In genomic region chr22:49968831-49969661, GRCh38 we compare ENCODE assay signal across 10 cellular contexts. TPM values are rescaled to one million over a fixed set of nuclear protein-coding genes. Genes with fewer than 3 reads are reported as not detected.
DNase-seq lines count a peak whose midpoint lies in the region; ATAC-seq and TF ChIP-seq lines count a peak whose summit lies in the region.
"Had no signal": no experiment of that assay in that cellular context is flagged by ENCODE, and none has a peak within 500 bp of the region (broad histone marks: within the 10 kb centered on the region; RNA-seq: fewer than 3 reads in every experiment).

No MANE protein-coding gene starts in this region.

- peaks cover under 1 to 7% (median 2%) of the 10 kb centered on the region in 3 experiments; a peak in 5 of 7 replicates for H3K36me3 Mint-ChIP-seq in H9 (ENCODE audit: insufficient read depth in 1 of 3, low read depth in 3 of 3)

- no peak overlapping the region for H2AFZ ChIP-seq in H9 (ENCODE audit: low read length)

- no peak overlapping the region for H4K91ac ChIP-seq in H9 (ENCODE audit: insufficient read length, low read depth, low read length)

- ATAC-seq in GM19023 (IDR thresholded peaks at IDR 0.05; ENCODE audit: unreplicated experiment), result no peak

- no peak overlapping the region for H2BK12ac ChIP-seq in H9 (ENCODE audit: insufficient read length, low read depth, low read length)

- peaks cover 3% of the 10 kb centered on the region for H4K20me1 ChIP-seq in H9 (ENCODE audit: control insufficient read depth, insufficient read depth, insufficient read length)

- H2BK15ac ChIP-seq in H9 (ENCODE audit: low read depth, low read length) (no peak overlapping the region), mesendoderm (replicated peaks; ENCODE audit: low read depth) (no peak overlapping the region)

- H3K79me2 ChIP-seq in H9 (ENCODE audit: insufficient read depth, low read length), result no peaks in the 10 kb centered on the region
- H3K79me2 ChIP-seq in mesendoderm (ENCODE audit: control insufficient read depth, insufficient read depth, low read length), result no peaks in the 10 kb centered on the region

- TF ChIP-seq CTCF in H9 (conservative IDR thresholded peaks at IDR 0.05), result no peak
- no peak for TF ChIP-seq CTCF in right atrium auricular region (IDR thresholded peaks at IDR 0.05)
- TF ChIP-seq CTCF in spleen (IDR thresholded peaks at IDR 0.05 in 8 of 11, conservative IDR thresholded peaks at IDR 0.05 in 3 of 11), result no peak

- no peak overlapping the region for H4K8ac ChIP-seq in H9 (replicated peaks; ENCODE audit: insufficient read length, low read depth, low read length)
- H4K8ac ChIP-seq in mesendoderm (ENCODE audit: low read depth, low read length), result no peak overlapping the region

- H3K9ac ChIP-seq in H9 (ENCODE audit: extremely low read depth, insufficient read length, low read length), result no peak overlapping the region
- H3K9ac ChIP-seq in mesendoderm (ENCODE audit: low read length), result no peak overlapping the region

- WGBS in H9 (ENCODE audit: extremely low coverage, insufficient read length, low lambda C conversion rate), result no CpG with 5 or more reads among the region's 16 CpGs
- 97 to 98% (median 97%) methylated on average over 8 to 16 of the region's 16 CpGs for WGBS in spleen, 5 donors
- no CpG with 5 or more reads among the region's 16 CpGs for WGBS in mesendoderm (ENCODE audit: extremely low coverage, insufficient coverage, low lambda C conversion rate)

- H3K36me3 ChIP-seq in right atrium auricular region, result peaks cover 4% of the 10 kb centered on the region
- H3K36me3 ChIP-seq in spleen, result peaks cover 0 to 20% (median 8%) of the 10 kb centered on the region in 6 donors
- no peaks in the 10 kb centered on the region for H3K36me3 ChIP-seq in mesendoderm (ENCODE audit: control insufficient read depth, insufficient read depth, low read length)

- H3K4me3 ChIP-seq in right atrium auricular region (no peak overlapping the region), spleen (no peak overlapping the region), mesendoderm (ENCODE audit: low read length) (no peak overlapping the region)
- H3K4me3 ChIP-seq: SJSA1 had no signal

- H2BK20ac ChIP-seq in H9 (ENCODE audit: low read depth, low read length, poor library complexity, severe bottlenecking), result no peak overlapping the region

- no peak overlapping the region for H2BK120ac ChIP-seq in H9 (ENCODE audit: low read depth, low read length, poor library complexity, severe bottlenecking)
- H2BK120ac ChIP-seq in mesendoderm (ENCODE audit: low read depth, low read length), result no peak overlapping the region

- TF ChIP-seq POLR2A in spleen (IDR thresholded peaks at IDR 0.05), result no peak

- intact Hi-C loops in spleen (cut with DNase I; ENCODE audit: low total_unique reads), result no loop called here

- H3K4me3 Mint-ChIP-seq in H9, result no peak overlapping the region

- H3K27me3 ChIP-seq in H9 (ENCODE audit: insufficient read depth, low read length) (no peaks in the 10 kb centered on the region), right atrium auricular region (no peaks in the 10 kb centered on the region), spleen (replicated peaks in 1 of 7) (peaks cover 0 to 12% (median 0%) of the 10 kb centered on the region in 7 donors), mesendoderm (ENCODE audit: insufficient read depth, low read length, poor library complexity) (peaks cover 6% of the 10 kb centered on the region)
- H3K27me3 ChIP-seq: SJSA1 had no signal

- H3K9me3 ChIP-seq in H9 (ENCODE audit: control insufficient read depth, low read depth, low read length) (no peaks in the 10 kb centered on the region), right atrium auricular region (no peaks in the 10 kb centered on the region), spleen (no peaks in the 10 kb centered on the region)
- H3K9me3 ChIP-seq: SJSA1 had no signal

- no peaks in the 10 kb centered on the region for H3K23me2 ChIP-seq in H9 (ENCODE audit: insufficient read length, low read depth, low read length, poor library complexity, severe bottlenecking)

- peaks cover 16% of the 10 kb centered on the region for H3K27me3 Mint-ChIP-seq in H9 (ENCODE audit: low read depth)

- no peaks in the 10 kb centered on the region for H3K79me1 ChIP-seq in H9 (ENCODE audit: insufficient read depth, low read depth, low read length, poor library complexity, severe bottlenecking)
- H3K79me1 ChIP-seq in mesendoderm (ENCODE audit: low read length), result no peaks in the 10 kb centered on the region

- no peak overlapping the region for H2AK5ac ChIP-seq in H9 (ENCODE audit: insufficient read length, low read length)
- no peak overlapping the region for H2AK5ac ChIP-seq in mesendoderm (ENCODE audit: low read length)

- H2BK5ac ChIP-seq in H9 (ENCODE audit: insufficient read length, low read length) (no peak overlapping the region), mesendoderm (ENCODE audit: low read length) (no peak overlapping the region)

- H3K4me1 ChIP-seq in H9 (ENCODE audit: insufficient read depth, low read length), result no peaks in the 10 kb centered on the region; the same call in 1 of the 2 replicates
- H3K4me1 ChIP-seq in right atrium auricular region, result peaks cover 0 to 85% of the 10 kb centered on the region in 2 donors
- peaks cover 45 to 86% (median 79%) of the 10 kb centered on the region in 6 donors for H3K4me1 ChIP-seq in spleen
- H3K4me1 ChIP-seq in mesendoderm (ENCODE audit: control insufficient read depth, low read depth, low read length), result no peaks in the 10 kb centered on the region

- no peak overlapping the region for H3K27ac Mint-ChIP-seq in H9

- no peak overlapping the region for H3K4me2 ChIP-seq in H9 (ENCODE audit: insufficient read depth, insufficient read length, low read length)
- no peak overlapping the region for H3K4me2 ChIP-seq in mesendoderm (ENCODE audit: low read length)

- peaks cover 4 to 5% of the 10 kb centered on the region in 2 experiments; a peak in 3 of 4 replicates for H3K4me1 Mint-ChIP-seq in H9

- DNase-seq in H9, result peak; percentile 40
- DNase-seq in activated CD8-positive, alpha-beta memory T cell treated with anti-CD3 and anti-CD28 coated beads, Interleukin-2, amount 50 U/mL, for 4 hours, result peak; percentile 25
- DNase-seq in right atrium auricular region (ENCODE audit: low spot score), result no peak
- peak; percentile 82 for DNase-seq in spleen
- no peak for DNase-seq in RPMI8226
- no peak for DNase-seq in EL
- DNase-seq in mesendoderm, result no peak
- DNase-seq: NCI-H446 had no signal

- no peak overlapping the region for H4K5ac ChIP-seq in H9 (ENCODE audit: insufficient read length, low read depth, low read length)
- no peak overlapping the region for H4K5ac ChIP-seq in mesendoderm (ENCODE audit: low read length)

- no peak overlapping the region for H3K14ac ChIP-seq in H9 (ENCODE audit: insufficient read depth, low read length)

- H3K23ac ChIP-seq in H9 (ENCODE audit: insufficient read length, low read depth, low read length) (no peak overlapping the region), mesendoderm (ENCODE audit: low read length) (no peak overlapping the region)

- no peak overlapping the region for H3K18ac ChIP-seq in H9 (ENCODE audit: insufficient read length, low read depth, low read length)
- no peak overlapping the region for H3K18ac ChIP-seq in mesendoderm (ENCODE audit: low read length)

- H3T11ph ChIP-seq in H9 (ENCODE audit: low read length), result no peak overlapping the region

- no peak overlapping the region for H3K27ac ChIP-seq in H9 (ENCODE audit: insufficient read length, low read depth, low read length)
- H3K27ac ChIP-seq in right atrium auricular region, result peak overlapping the region; percentile 96 to 98
- H3K27ac ChIP-seq in spleen, result peak overlapping the region in 5 of 8 donors; percentile 87 to 99 (median 97)
- H3K27ac ChIP-seq in mesendoderm (ENCODE audit: low read depth, low read length), result no peak overlapping the region
- H3K27ac ChIP-seq: SJSA1 had no signal

- no peaks in the 10 kb centered on the region for H3K9me3 Mint-ChIP-seq in H9

- H3K4ac ChIP-seq in H9 (ENCODE audit: low read depth, low read length), result no peak overlapping the region
- H3K4ac ChIP-seq in mesendoderm (ENCODE audit: low read depth, low read length), result no peak overlapping the region

- H3K56ac ChIP-seq in H9 (ENCODE audit: insufficient read length, low read depth, low read length), result no peak overlapping the region
- no peak overlapping the region for H3K56ac ChIP-seq in mesendoderm (ENCODE audit: low read length)

RNA-seq across cellular contexts. Expression of gene PIM3, which starts 8.5 kb away (rescaled TPM):
- total RNA-seq in H9 (2021) (43.4 and 45.1 TPM in 2 replicates), right atrium auricular region (10 to 100 TPM; 64.5 to 66.9 TPM), spleen (100 to 1,000 TPM in 5 of 7 donors, 10 to 100 TPM in 2; 72.1 to 134 (median 109) TPM)
- 10 to 100 TPM; 49.5 to 84.4 (median 52.0) TPM for polyA plus RNA-seq in spleen
- polyA plus RNA-seq in mesendoderm (2013, experiment 1 of 2), result 14.0 TPM
- 14.1 TPM for polyA plus RNA-seq in mesendoderm (2013, experiment 2 of 2)

RNA-seq across cellular contexts. Expression of gene IL17REL, which starts 43.5 kb away (rescaled TPM):
- 0.11 and 0.20 TPM in 2 replicates for total RNA-seq in H9 (2021)
- total RNA-seq in right atrium auricular region, result not detected
- total RNA-seq in spleen, result 1 to 10 TPM in 2 of 7 donors, under 1 TPM in 5; 0.23 to 1.9 (median 0.94) TPM
- 1 to 10 TPM in 1 of 3 donors, under 1 TPM in 2; 0.21 to 1.2 (median 0.33) TPM for polyA plus RNA-seq in spleen
- not detected for polyA plus RNA-seq in mesendoderm (2013, experiment 1 of 2)
- polyA plus RNA-seq in mesendoderm (2013, experiment 2 of 2), result not detected
- total RNA-seq: SJSA1 had no signal

RNA-seq across cellular contexts. Expression of gene CRELD2, which starts 50.6 kb away (rescaled TPM):
- total RNA-seq in H9 (2021) (34.7 and 37.9 TPM in 2 replicates), right atrium auricular region (10 to 100 TPM; 16.1 to 28.5 TPM), spleen (10 to 100 TPM; 23.2 to 46.3 (median 38.1) TPM)
- polyA plus RNA-seq in spleen, result 10 to 100 TPM; 16.2 to 26.3 (median 18.3) TPM
- polyA plus RNA-seq in mesendoderm (2013, experiment 1 of 2), result 18.7 TPM
- polyA plus RNA-seq in mesendoderm (2013, experiment 2 of 2), result 18.4 TPM

RNA-seq across cellular contexts. Expression of gene ALG12, which starts 50.8 kb away (rescaled TPM):
- total RNA-seq in H9 (2021) (19.2 and 20.6 TPM in 2 replicates), right atrium auricular region (10 to 100 TPM; 19.7 to 19.8 TPM), spleen (10 to 100 TPM; 10.2 to 20.1 (median 13.3) TPM)
- 1 to 10 TPM; 5.7 to 7.1 (median 5.9) TPM for polyA plus RNA-seq in spleen
- 11.0 TPM for polyA plus RNA-seq in mesendoderm (2013, experiment 1 of 2)
- polyA plus RNA-seq in mesendoderm (2013, experiment 2 of 2), result 11.4 TPM

Comparison
In these comparisons a context has a peak if more than half of its experiments do, and no peak if none do; other contexts are left out.
1. DNase-seq: peak in H9 (single experiment), activated CD8-positive, alpha-beta memory T cell treated with anti-CD3 and anti-CD28 coated beads, Interleukin-2, amount 50 U/mL, for 4 hours (single experiment) and spleen (single experiment); none in right atrium auricular region (single experiment), RPMI8226 (single experiment), EL (single experiment) and mesendoderm (single experiment).
2. H3K27ac ChIP-seq: peak in right atrium auricular region (2 of 2) and spleen (5 of 8); none in H9 (single experiment) and mesendoderm (single experiment).